Comparison of ENCODE assay signal across 12 cellular contexts in the genomic region with DNA sequence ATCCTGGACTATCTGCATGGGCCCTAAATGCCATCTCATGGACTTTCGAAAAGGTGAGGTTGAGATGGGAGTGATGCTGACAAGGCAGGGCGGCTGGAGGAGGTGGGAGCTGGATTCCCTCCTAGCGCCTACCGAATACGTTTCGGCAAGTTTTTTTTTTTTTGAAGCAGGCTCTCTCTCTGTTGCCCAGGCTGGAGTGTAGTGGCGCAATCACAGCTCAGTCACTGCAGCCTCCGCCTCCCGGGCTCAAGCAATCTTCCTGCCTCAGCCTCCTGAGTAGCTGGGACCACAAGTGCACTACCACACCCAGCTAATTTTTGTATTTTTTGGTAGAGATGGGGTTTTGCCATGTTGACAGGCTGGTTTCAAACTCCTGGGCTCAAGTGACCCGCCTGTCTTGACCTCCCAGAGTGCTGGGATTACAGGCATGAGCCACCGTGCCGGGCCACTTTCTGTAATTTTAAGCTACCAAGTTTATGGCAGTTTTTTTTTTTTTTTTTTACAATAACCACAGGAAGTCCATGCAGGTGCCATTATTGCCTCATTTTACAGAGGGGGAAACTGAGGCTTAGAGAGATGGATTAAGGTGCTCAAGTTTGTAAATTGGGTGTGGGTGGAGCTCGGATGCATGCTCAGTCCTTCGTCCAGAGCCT.
DNase-seq lines count a peak whose midpoint lies in the region; ATAC-seq and TF ChIP-seq lines count a peak whose summit lies in the region.
"Had no signal": no experiment of that assay in that cellular context is flagged by ENCODE, and none has a peak within 500 bp of the region (broad histone marks: within the 10 kb centered on the region; RNA-seq: fewer than 3 reads in every experiment).

No MANE protein-coding gene starts in this region.

- H3K18ac ChIP-seq in neuronal stem cell (ENCODE audit: low read length): no peak overlapping the region

- no peak for TF ChIP-seq POLR2A in body of pancreas (IDR thresholded peaks at IDR 0.05)

- no peak for DNase-seq in activated CD4-positive, alpha-beta T cell treated with anti-CD3 and anti-CD28 coated beads, Interleukin-2, amount 10 ng/mL, durations not matched to agents 24 days and 14 days
- no peak for DNase-seq in activated CD4-positive, alpha-beta T cell treated with anti-CD3 and anti-CD28 coated beads, Interleukin-2, amount 50 U/mL, for 4 hours
- no peak for DNase-seq in Panc1 (ENCODE audit: low read depth, low spot score)
- no peak for DNase-seq in effector memory CD8-positive, alpha-beta T cell
- DNase-seq in neuronal stem cell (ENCODE audit: low spot score): no peak
- no peak for DNase-seq in body of pancreas
- DNase-seq: DMS79, NCI-H1436, NCI-H774 had no signal

- CTCF ChIA-PET in Panc1 (lab: Charles Lee): no interaction called here

- H3K4me1 Mint-ChIP-seq in activated CD4-positive, alpha-beta T cell treated with anti-CD3 and anti-CD28 coated beads, Interleukin-2, amount 10 ng/mL, durations not matched to agents 24 days and 14 days: peaks cover 45% of the 10 kb centered on the region
- H3K4me1 Mint-ChIP-seq in effector memory CD8-positive, alpha-beta T cell (ENCODE audit: low read depth in 2 of 2): peaks cover 24 to 27% of the 10 kb centered on the region in 2 donors

- no peak overlapping the region for H2BK120ac ChIP-seq in neuronal stem cell (ENCODE audit: low read depth, low read length)

- no peak overlapping the region for H3K9ac ChIP-seq in neuronal stem cell (ENCODE audit: low read depth, low read length, poor library complexity)

- POLR2A ChIA-PET in Panc1 (lab: Charles Lee): no interaction called here

- in situ Hi-C loops in Panc1 (cut with HindIII; ENCODE audit: low pct_unique_long_range_greater_than_20kb, low sequenced_read_pairs): no loop called here

- no peak overlapping the region for H3K4ac ChIP-seq in neuronal stem cell (ENCODE audit: low read length)

- BruUV-seq in Panc1 (replicated peaks; lab: Mats Ljungman, UMichigan): no TSS peak

- no peak overlapping the region for H2AK5ac ChIP-seq in neuronal stem cell (ENCODE audit: low read depth, low read length)

- peaks cover 40% of the 10 kb centered on the region for H3K4me1 ChIP-seq in Panc1 (ENCODE audit: control insufficient read depth, insufficient read depth, low read length)
- H3K4me1 ChIP-seq in neuronal stem cell (ENCODE audit: control insufficient read depth in 2 of 2, insufficient read depth in 1 of 2, low read depth in 1 of 2, low read length in 2 of 2): peaks cover 6% of the 10 kb centered on the region in 2 donors
- H3K4me1 ChIP-seq in body of pancreas: no peaks in the 10 kb centered on the region
- H3K4me1 ChIP-seq: ascending aorta had no signal

- H3K79me1 ChIP-seq in neuronal stem cell (ENCODE audit: low read depth, low read length): no peaks in the 10 kb centered on the region

- peaks cover 34% of the 10 kb centered on the region for H3K36me3 Mint-ChIP-seq in activated CD4-positive, alpha-beta T cell treated with anti-CD3 and anti-CD28 coated beads, Interleukin-2, amount 10 ng/mL, durations not matched to agents 24 days and 14 days (ENCODE audit: low read depth)
- peaks cover 4% of the 10 kb centered on the region for H3K36me3 Mint-ChIP-seq in effector memory CD8-positive, alpha-beta T cell (ENCODE audit: insufficient read depth)

- H2BK15ac ChIP-seq in neuronal stem cell (ENCODE audit: low read length): no peak overlapping the region

- H3K9me3 ChIP-seq in Panc1 (ENCODE audit: control insufficient read depth, insufficient read depth, low read depth, low read length): no peaks in the 10 kb centered on the region
- peaks cover 3 to 5% of the 10 kb centered on the region in 2 donors for H3K9me3 ChIP-seq in neuronal stem cell (replicated peaks in 1 of 2; ENCODE audit: control insufficient read depth in 2 of 2, insufficient read depth in 1 of 2, low read depth in 1 of 2, low read length in 2 of 2)
- no peaks in the 10 kb centered on the region for H3K9me3 ChIP-seq in body of pancreas

- no peak overlapping the region for H2BK5ac ChIP-seq in neuronal stem cell (ENCODE audit: low read length)

- H3K4me2 ChIP-seq in neuronal stem cell (ENCODE audit: insufficient read depth, low read length, poor library complexity, severe bottlenecking): no peak overlapping the region

- intact Hi-C loops in activated CD4-positive, alpha-beta T cell treated with anti-CD3 and anti-CD28 coated beads, Interleukin-2, amount 10 ng/mL, durations not matched to agents 24 days and 14 days (cut with micrococcal nuclease): loop anchor here (5.0 to 10.0 kb wide), 2 partner anchors 86 to 119 kb away; no protein-coding TSS in a partner anchor
- intact Hi-C loops in Panc1 (cut with micrococcal nuclease; ENCODE audit: unreplicated experiment): no loop called here
- intact Hi-C loops in body of pancreas (cut with DNase I): no loop called here

- no peak overlapping the region for H2BK12ac ChIP-seq in neuronal stem cell (ENCODE audit: low read length)

- no peak overlapping the region for H3K14ac ChIP-seq in neuronal stem cell (ENCODE audit: low read length)

- TF ChIP-seq CTCF in Panc1 (IDR thresholded peaks at IDR 0.05) (no peak), body of pancreas (IDR thresholded peaks at IDR 0.05) (no peak)

- H4K8ac ChIP-seq in neuronal stem cell (ENCODE audit: low read depth, low read length): no peak overlapping the region

- H3K4me3 ChIP-seq in Panc1 (ENCODE audit: low read depth in 2 of 2, low read length in 2 of 2) (no peak overlapping the region), neuronal stem cell (ENCODE audit: low read length in 2 of 2) (no peak overlapping the region), body of pancreas (no peak overlapping the region)
- H3K4me3 ChIP-seq: ascending aorta had no signal

- no peak overlapping the region for H2AFZ ChIP-seq in neuronal stem cell (ENCODE audit: low read length)

- H3K27ac Mint-ChIP-seq in activated CD4-positive, alpha-beta T cell treated with anti-CD3 and anti-CD28 coated beads, Interleukin-2, amount 10 ng/mL, durations not matched to agents 24 days and 14 days: peak overlapping the region; percentile 89
- peak overlapping the region; percentile 55 to 95 for H3K27ac Mint-ChIP-seq in effector memory CD8-positive, alpha-beta T cell

- H4K91ac ChIP-seq in neuronal stem cell (ENCODE audit: low read depth, low read length, poor library complexity): no peak overlapping the region

- no peak overlapping the region for H3K23ac ChIP-seq in neuronal stem cell (ENCODE audit: low read depth, low read length, poor library complexity)

- H3K9me3 Mint-ChIP-seq in activated CD4-positive, alpha-beta T cell treated with anti-CD3 and anti-CD28 coated beads, Interleukin-2, amount 10 ng/mL, durations not matched to agents 24 days and 14 days: no peaks in the 10 kb centered on the region
- H3K9me3 Mint-ChIP-seq in effector memory CD8-positive, alpha-beta T cell: no peaks in the 10 kb centered on the region

- no CpG with 5 or more reads among the region's 14 CpGs for WGBS in neuronal stem cell (ENCODE audit: extremely low coverage in 2 of 2, insufficient read length in 2 of 2, insufficient replicate concordance in 1 of 2), 2 donors
- 85 to 89% methylated on average over 14 of the region's 14 CpGs for WGBS in body of pancreas, 2 donors

- ATAC-seq in Panc1 (no peak), body of pancreas (no peak), GM19023 (IDR thresholded peaks at IDR 0.05; ENCODE audit: unreplicated experiment) (no peak), GM18861 (IDR thresholded peaks at IDR 0.05; ENCODE audit: unreplicated experiment) (no peak)
- ATAC-seq in effector memory CD8-positive, alpha-beta T cell (replicated peaks): no peak

- H3K27me3 Mint-ChIP-seq in activated CD4-positive, alpha-beta T cell treated with anti-CD3 and anti-CD28 coated beads, Interleukin-2, amount 10 ng/mL, durations not matched to agents 24 days and 14 days: no peaks in the 10 kb centered on the region
- H3K27me3 Mint-ChIP-seq in effector memory CD8-positive, alpha-beta T cell: no peaks in the 10 kb centered on the region

- H3K27me3 ChIP-seq in Panc1 (ENCODE audit: control insufficient read depth, insufficient read depth, low read length) (no peaks in the 10 kb centered on the region), neuronal stem cell (ENCODE audit: control insufficient read depth in 3 of 3, insufficient read depth in 3 of 3, low read depth in 1 of 3, low read length in 3 of 3) (no peaks in the 10 kb centered on the region), body of pancreas (no peaks in the 10 kb centered on the region)
- H3K27me3 ChIP-seq: ascending aorta had no signal

- H3K27ac ChIP-seq in Panc1 (ENCODE audit: low read length) (peak overlapping the region; percentile 75), neuronal stem cell (replicated peaks; ENCODE audit: low read length) (peak overlapping the region; percentile 13), body of pancreas (no peak overlapping the region)
- H3K27ac ChIP-seq: ascending aorta had no signal

- H3K4me3 Mint-ChIP-seq in activated CD4-positive, alpha-beta T cell treated with anti-CD3 and anti-CD28 coated beads, Interleukin-2, amount 10 ng/mL, durations not matched to agents 24 days and 14 days: no peak overlapping the region
- H3K4me3 Mint-ChIP-seq in effector memory CD8-positive, alpha-beta T cell: peak overlapping the region; percentile 59 to 63

- H3K36me3 ChIP-seq in Panc1 (ENCODE audit: control insufficient read depth, insufficient read depth, low read length): no peaks in the 10 kb centered on the region
- H3K36me3 ChIP-seq in neuronal stem cell (replicated peaks in 1 of 2; ENCODE audit: control insufficient read depth in 2 of 2, insufficient read depth in 2 of 2, low read length in 2 of 2): no peaks in the 10 kb centered on the region
- no peaks in the 10 kb centered on the region for H3K36me3 ChIP-seq in body of pancreas (replicated peaks in 1 of 2; ENCODE audit: insufficient read depth in 1 of 2, low read depth in 2 of 2)
- H3K36me3 ChIP-seq: ascending aorta had no signal

Comparison
In these comparisons a context has a peak if more than half of its experiments do, and no peak if none do; other contexts are left out.
1. H3K27ac ChIP-seq: peak in Panc1 (single experiment) and neuronal stem cell (single experiment); none in body of pancreas (0 of 4).